In genomic region chr16:68040506-68041288, GRCh38 we compare ENCODE assay signal across 8 cellular contexts. TPM values are rescaled to one million over a fixed set of nuclear protein-coding genes. Genes with fewer than 3 reads are reported as not detected.
DNase-seq lines count a peak whose midpoint lies in the region; ATAC-seq and TF ChIP-seq lines count a peak whose summit lies in the region.

No MANE protein-coding gene starts in this region.

- peak; percentile 84 for DNase-seq in GM13976 (ENCODE audit: low spot score)
- DNase-seq in NCI-H510A (lab: John Stamatoyannopoulos, UW) = peak; percentile 25
- peak; percentile 84 for DNase-seq in activated CD4-positive, alpha-beta T cell treated with anti-CD3 and anti-CD28 coated beads for 1 hour
- peak; percentile 82 for DNase-seq in central memory CD4-positive, alpha-beta T cell
- DNase-seq in kidney epithelial cell (ENCODE audit: low read depth) = no peak
- peak; percentile 88 for DNase-seq in stimulated activated CD4-positive, alpha-beta T cell treated with anti-CD3 and anti-CD28 coated beads, Interleukin-4, amount 100 ng/mL, for 1 hour

- no peaks in the 10 kb centered on the region for H3K36me3 ChIP-seq in kidney epithelial cell (ENCODE audit: control insufficient read depth, insufficient read depth, low read length)

- no peak overlapping the region for H3K4me3 ChIP-seq in kidney epithelial cell (ENCODE audit: low read depth, low read length)

- no peaks in the 10 kb centered on the region for H3K27me3 ChIP-seq in kidney epithelial cell (ENCODE audit: control insufficient read depth, insufficient read depth, low read length)

- TF ChIP-seq CTCF in GM13976 (IDR thresholded peaks at IDR 0.05; ENCODE audit: borderline replicate concordance, control extremely low read depth, extremely low read depth, insufficient read depth, missing control alignments) (peak; percentile 89), kidney epithelial cell (IDR thresholded peaks at IDR 0.05; ENCODE audit: insufficient read depth, low read length, poor library complexity, severe bottlenecking) (peak; percentile 95)

- in situ Hi-C loops in GM13976 (cut with MboI; ENCODE audit: low sequenced_read_pairs, unreplicated experiment) = loop anchor here (25.0 kb wide), 1 partner anchor 353 kb away; no protein-coding TSS in a partner anchor

- ATAC-seq in HG03108 (IDR thresholded peaks at IDR 0.05; ENCODE audit: unreplicated experiment) = peak; percentile 71
- no peak for ATAC-seq in HG02840 (IDR thresholded peaks at IDR 0.05; ENCODE audit: low FRiP score, unreplicated experiment)

RNA-seq across cellular contexts. Expression of gene DUS2, which starts 17.6 kb away (rescaled TPM):
- total RNA-seq in kidney epithelial cell = 14.8 and 24.8 TPM in 2 replicates

RNA-seq across cellular contexts. Expression of gene DDX28, which starts 17.7 kb away (rescaled TPM):
- 10.6 and 11.4 TPM in 2 replicates for total RNA-seq in kidney epithelial cell

RNA-seq across cellular contexts. Expression of gene DPEP2NB, which starts 25.0 kb away (rescaled TPM):
- not detected in 2 replicates for total RNA-seq in kidney epithelial cell

RNA-seq across cellular contexts. Expression of gene DPEP2, which starts 41.4 kb away (rescaled TPM):
- not detected in 2 replicates for total RNA-seq in kidney epithelial cell

RNA-seq across cellular contexts. Expression of gene NFATC3, which starts 44.5 kb away (rescaled TPM):
- total RNA-seq in kidney epithelial cell = 15.2 and 21.7 TPM in 2 replicates
